24 cellular contexts compared by ENCODE assay signal in genomic region chr1:151985768-151986167, GRCh38. TPM values are rescaled to one million over a fixed set of nuclear protein-coding genes. Genes with fewer than 3 reads are reported as not detected.
A peak's percentile ranks its signal among the peaks of the same experiment; 100 is the strongest.
DNase-seq lines count a peak whose midpoint lies in the region; ATAC-seq, FAIRE-seq and TF ChIP-seq lines count a peak whose summit lies in the region.
"Had no signal": no experiment of that assay in that cellular context is flagged by ENCODE, and none has a peak within 500 bp of the region (broad histone marks: within the 10 kb centered on the region; RNA-seq: fewer than 3 reads in every experiment).

No MANE protein-coding gene starts in this region.

- BruUV-seq in GM12878 (replicated peaks; lab: Mats Ljungman, UMichigan) = no TSS peak

- CTCF ChIA-PET in GM12878 (lab: Yijun Ruan, JAX) = interaction anchor here (0.7 to 6.2 kb wide), 5 partner anchors 10 to 53 kb away, joined by 3 to 49 read pairs (median 6); no protein-coding TSS in a partner anchor

- RAD21 ChIA-PET in GM12878 (lab: Charles Lee; ENCODE audit: unreplicated experiment) = no interaction called here

- no peaks in the 10 kb centered on the region for H3K9me3 Mint-ChIP-seq in activated naive CD4-positive, alpha-beta T cell treated with anti-CD3 and anti-CD28 coated beads, Interleukin-2, amount 50 U/mL, for 24 hours
- H3K9me3 Mint-ChIP-seq: brain; GM23338; HFFc6; immature natural killer cell; memory B cell; stimulated activated naive B cell treated with anti-CD40 and anti-IgM and Interleukin-4, amounts not matched to agents 10 μg/mL and 1 μg/mL and 100 μg/mL, for 72 hours had no signal

- no peak overlapping the region for H3K4me2 ChIP-seq in GM12878 (ENCODE audit: control insufficient read depth, insufficient read depth)
- H3K4me2 ChIP-seq: GM23338 had no signal

- TF ChIP-seq CTCF in GM12878 (IDR thresholded peaks at IDR 0.05 in 2 of 3, conservative IDR thresholded peaks at IDR 0.05 in 1 of 3; ENCODE audit: control insufficient read depth in 2 of 3, extremely low read depth in 1 of 3, insufficient read depth in 1 of 3, low read depth in 3 of 3, low read length in 3 of 3) (no peak), stomach (IDR thresholded peaks at IDR 0.05) (no peak)

- TF ChIP-seq EP300 in GM12878 (IDR thresholded peaks at IDR 0.05; ENCODE audit: borderline replicate concordance in 1 of 2, control insufficient read depth in 1 of 2, low read depth in 2 of 2, low read length in 2 of 2) = no peak
- no peak for TF ChIP-seq EP300 in stomach (IDR thresholded peaks at IDR 0.05)

- no peak overlapping the region for H3K4me3 ChIP-seq in SJSA1
- no peak overlapping the region for H3K4me3 ChIP-seq in GM12878
- no peak overlapping the region for H3K4me3 ChIP-seq in stomach
- H3K4me3 ChIP-seq: adrenal gland, GM23338, prostate gland had no signal

- H3K27ac Mint-ChIP-seq in activated naive CD4-positive, alpha-beta T cell treated with anti-CD3 and anti-CD28 coated beads, Interleukin-2, amount 50 U/mL, for 24 hours = peak overlapping the region; percentile 68
- H3K27ac Mint-ChIP-seq: brain; GM23338; HFFc6; memory B cell; stimulated activated naive B cell treated with anti-CD40 and anti-IgM and Interleukin-4, amounts not matched to agents 10 μg/mL and 1 μg/mL and 100 μg/mL, for 72 hours had no signal

- peaks cover 52% of the 10 kb centered on the region for H3K4me1 Mint-ChIP-seq in activated naive CD4-positive, alpha-beta T cell treated with anti-CD3 and anti-CD28 coated beads, Interleukin-2, amount 50 U/mL, for 24 hours

- ATAC-seq in GM12878 = no peak
- no peak for ATAC-seq in HG03045 (IDR thresholded peaks at IDR 0.05; ENCODE audit: unreplicated experiment)
- ATAC-seq in left colon = no peak
- ATAC-seq: GM23338; sciatic nerve; SK-N-SH treated with all-trans-retinoic acid at 6 μM for 48 hours; stimulated activated naive B cell treated with anti-CD40 and anti-IgM and Interleukin-4, amounts not matched to agents 10 μg/mL and 1 μg/mL and 100 μg/mL, for 72 hours; T-helper 17 cell had no signal

- DNase-seq in activated naive CD4-positive, alpha-beta T cell treated with Interleukin-2 at 50 U/mL for 16 hours = no peak
- DNase-seq in SJSA1 (ENCODE audit: low read depth in 1 of 2, low spot score in 2 of 2) = no peak
- DNase-seq in GM12878 (ENCODE audit: low read depth, low spot score) = no peak
- DNase-seq in left colon = no peak
- DNase-seq in stomach = no peak
- DNase-seq: activated effector memory CD4-positive, alpha-beta T cell treated with Interleukin-2 at 50 U/mL for 16 hours; adrenal gland; C1 segment of cervical spinal cord; cerebellar nuclear complex; HFFc6; hypothalamus; immature natural killer cell; NCI-H510A; stimulated activated CD4-positive, alpha-beta T cell treated with anti-CD3 and anti-CD28 coated beads, Interleukin-4, amount 100 ng/mL, for 4 hours; stimulated activated naive B cell treated with anti-CD40 and anti-IgM and Interleukin-4, amounts not matched to agents 10 μg/mL and 1 μg/mL and 100 μg/mL, for 72 hours; T-helper 17 cell had no signal

- peaks cover 71% of the 10 kb centered on the region for H3K36me3 ChIP-seq in SJSA1
- H3K36me3 ChIP-seq in GM12878 (ENCODE audit: control insufficient read depth in 2 of 2, insufficient read depth in 2 of 2, low read length in 1 of 2) = no peaks in the 10 kb centered on the region
- peaks cover 22 to 60% (median 53%) of the 10 kb centered on the region in 4 donors for H3K36me3 ChIP-seq in stomach
- H3K36me3 ChIP-seq: prostate gland had no signal

- H3K4me3 Mint-ChIP-seq in activated naive CD4-positive, alpha-beta T cell treated with anti-CD3 and anti-CD28 coated beads, Interleukin-2, amount 50 U/mL, for 24 hours = no peak overlapping the region
- H3K4me3 Mint-ChIP-seq: brain; GM23338; immature natural killer cell; memory B cell; stimulated activated naive B cell treated with anti-CD40 and anti-IgM and Interleukin-4, amounts not matched to agents 10 μg/mL and 1 μg/mL and 100 μg/mL, for 72 hours; T-helper 17 cell had no signal

- WGBS in GM12878 (ENCODE audit: insufficient coverage, insufficient replicate concordance, low lambda C conversion rate, missing lambda C conversion rate) = 0% methylated on average over 1 of the region's 1 CpG
- WGBS in stomach, 5 donors = 78 to 100% (median 88%) methylated on average over 1 of the region's 1 CpG

- intact Hi-C loops in GM12878 (cut with micrococcal nuclease; ENCODE audit: unreplicated experiment) = no loop called here
- intact Hi-C loops in left colon (cut with DNase I, micrococcal nuclease) = no loop called here
- intact Hi-C loops in stomach (cut with DNase I; ENCODE audit: low total_unique reads) = no loop called here

- no peaks in the 10 kb centered on the region for H3K27me3 Mint-ChIP-seq in activated naive CD4-positive, alpha-beta T cell treated with anti-CD3 and anti-CD28 coated beads, Interleukin-2, amount 50 U/mL, for 24 hours
- H3K27me3 Mint-ChIP-seq: memory B cell; stimulated activated naive B cell treated with anti-CD40 and anti-IgM and Interleukin-4, amounts not matched to agents 10 μg/mL and 1 μg/mL and 100 μg/mL, for 72 hours; T-helper 17 cell had no signal

- H3K36me3 Mint-ChIP-seq in activated naive CD4-positive, alpha-beta T cell treated with anti-CD3 and anti-CD28 coated beads, Interleukin-2, amount 50 U/mL, for 24 hours = peaks cover 14% of the 10 kb centered on the region
- H3K36me3 Mint-ChIP-seq: brain had no signal

- H4K20me1 ChIP-seq in GM12878 (ENCODE audit: control insufficient read depth, insufficient read depth) = no peaks in the 10 kb centered on the region

- FAIRE-seq in GM12878 (lab: Jason Lieb, UNC) = no peak

- SMC1A ChIA-PET in GM12878 (lab: Charles Lee; ENCODE audit: uncharacterized antibody, unreplicated experiment) = interaction anchor here (0.9 to 1.5 kb wide), 4 partner anchors 9 to 50 kb away, joined by 4 to 7 read pairs (median 5); no protein-coding TSS in a partner anchor

- H3K9me3 ChIP-seq in SJSA1 (replicated peaks) = no peaks in the 10 kb centered on the region
- no peaks in the 10 kb centered on the region for H3K9me3 ChIP-seq in GM12878 (replicated peaks; ENCODE audit: control insufficient read depth, insufficient read depth, low read length)
- H3K9me3 ChIP-seq in stomach = no peaks in the 10 kb centered on the region
- H3K9me3 ChIP-seq: adrenal gland, prostate gland had no signal

- H3K4me1 ChIP-seq in SJSA1 (replicated peaks) = peaks cover 65% of the 10 kb centered on the region
- peaks cover 15% of the 10 kb centered on the region; the same call in 1 of the 2 replicates for H3K4me1 ChIP-seq in GM12878 (ENCODE audit: control insufficient read depth, insufficient read depth, low read length)
- peaks cover 29 to 79% (median 46%) of the 10 kb centered on the region in 4 donors for H3K4me1 ChIP-seq in stomach

- TF ChIP-seq RAD21 in GM12878 (IDR thresholded peaks at IDR 0.05; ENCODE audit: insufficient read depth, low read depth, low read length) = no peak

- H3K9ac ChIP-seq in GM12878 (ENCODE audit: control insufficient read depth, insufficient read depth, low read length) = no peak overlapping the region

- POLR2A ChIA-PET in GM12878 (lab: Charles Lee) = no interaction called here

- no peak overlapping the region for H2AFZ ChIP-seq in GM12878 (ENCODE audit: control insufficient read depth, low read depth, low read length)
- H2AFZ ChIP-seq: GM23338 had no signal

- H3K27me3 ChIP-seq in SJSA1 (replicated peaks) (no peaks in the 10 kb centered on the region), GM12878 (replicated peaks in 1 of 2; ENCODE audit: control insufficient read depth in 2 of 2, insufficient read depth in 2 of 2, low read length in 1 of 2) (peaks cover 3 to 7% of the 10 kb centered on the region in 2 experiments; a peak in 3 of 4 replicates), stomach (no peaks in the 10 kb centered on the region)
- H3K27me3 ChIP-seq: adrenal gland had no signal

- no peaks in the 10 kb centered on the region for H3K79me2 ChIP-seq in GM12878 (ENCODE audit: control insufficient read depth, insufficient read depth, low read length)

- in situ Hi-C loops in GM12878 (cut with MboI) = no loop called here

- H3K27ac ChIP-seq in SJSA1 (peak overlapping the region; percentile 97), GM12878 (ENCODE audit: control insufficient read depth, insufficient read depth) (no peak overlapping the region), stomach (no peak overlapping the region)
- H3K27ac ChIP-seq: adrenal gland, prostate gland had no signal

- TF ChIP-seq POLR2A in GM12878 (IDR thresholded peaks at IDR 0.05; ENCODE audit: low read depth, low read length) = no peak
- TF ChIP-seq POLR2A in stomach (IDR thresholded peaks at IDR 0.05) = no peak

RNA-seq across cellular contexts. Expression of gene S100A10, which starts 7.9 kb away (rescaled TPM):
- 90.2 and 151 TPM in 2 replicates for total RNA-seq in SJSA1 (2014; rRNA removed; shearing (Covaris generic))
- total RNA-seq in GM12878 (2013; cell fraction: nucleolus; rRNA removed) = not detected in 2 replicates
- total RNA-seq in GM12878 (2014; rRNA removed) (0.56 TPM in 1 of 2 replicates, not detected in the other), GM12878 (2014; rRNA removed; fragmentation: Illumina TruSeq; extraction: Trizol) (not detected in 2 replicates), GM12878 (2021) (1.6 and 2.8 TPM in 2 replicates), left colon (1,000 to 10,000 TPM; 1,029 to 1,322 TPM), stomach (100 to 1,000 TPM in 2 of 5 donors, 10 to 100 TPM in 2, 1 to 10 TPM in 1; 6.4 to 308 (median 53.9) TPM)
- 6.1 TPM for polyA plus RNA-seq in GM12878 (2011; ENCODE audit: low read depth)
- polyA plus RNA-seq in GM12878 (2011; rRNA removed) (0.16 and 0.20 TPM in 2 replicates), GM12878 (2014; fragmentation: Illumina TruSeq; extraction: Trizol) (not detected in 2 replicates), GM12878 (2014; fragmentation: Nextera tagmentation; extraction: Ambion mirVana) (under 1 TPM; 0.18 to 0.50 TPM), GM12878 (2014; rRNA removed) (0.65 TPM in 1 of 2 replicates, not detected in the other), GM12878 (2016; fragmentation: Nextera tagmentation; extraction: Ambion mirVana) (1 to 10 TPM; 1.6 to 2.1 TPM), stomach (100 to 1,000 TPM; 220 to 830 (median 399) TPM)
- polyA plus RNA-seq in GM12878 (2011; cell fraction: cytosol; rRNA removed) = 0.12 and 0.28 TPM in 2 replicates
- polyA plus RNA-seq in GM12878 (2011; cell fraction: nucleus; rRNA removed) = not detected in 2 replicates
- 3.3 and 3.5 TPM in 2 replicates for polyA plus RNA-seq in GM12878 (2012)
- not detected in 2 replicates for polyA minus RNA-seq in GM12878 (2011; rRNA and poly(A)+ RNA removed)
- 3.8 and 4.9 TPM in 2 replicates for polyA minus RNA-seq in GM12878 (2011; cell fraction: cytosol; rRNA and poly(A)+ RNA removed)
- polyA minus RNA-seq in GM12878 (2011; cell fraction: nucleus; rRNA and poly(A)+ RNA removed) = 0.24 and 0.96 TPM in 2 replicates

RNA-seq across cellular contexts. Expression of gene S100A11, which starts 51.0 kb away (rescaled TPM):
- total RNA-seq in SJSA1 (2014; rRNA removed; shearing (Covaris generic)) = 228 and 284 TPM in 2 replicates
- total RNA-seq in GM12878 (2013; cell fraction: nucleolus; rRNA removed) = not detected in 2 replicates
- total RNA-seq in GM12878 (2014; rRNA removed) = 31.6 and 33.6 TPM in 2 replicates
- 23.7 and 30.0 TPM in 2 replicates for total RNA-seq in GM12878 (2014; rRNA removed; fragmentation: Illumina TruSeq; extraction: Trizol)
- 27.9 and 29.1 TPM in 2 replicates for total RNA-seq in GM12878 (2021)
- polyA plus RNA-seq in GM12878 (2011; ENCODE audit: low read depth) = 33.7 TPM
- 8.3 and 9.0 TPM in 2 replicates for polyA plus RNA-seq in GM12878 (2011; rRNA removed)
- 13.7 and 14.2 TPM in 2 replicates for polyA plus RNA-seq in GM12878 (2011; cell fraction: cytosol; rRNA removed)
- 2.3 and 2.9 TPM in 2 replicates for polyA plus RNA-seq in GM12878 (2011; cell fraction: nucleus; rRNA removed)
- polyA plus RNA-seq in GM12878 (2012) = 17.6 and 26.8 TPM in 2 replicates
- 58.6 and 76.9 TPM in 2 replicates for polyA plus RNA-seq in GM12878 (2014; fragmentation: Illumina TruSeq; extraction: Trizol)
- polyA plus RNA-seq in GM12878 (2014; fragmentation: Nextera tagmentation; extraction: Ambion mirVana) = 100 to 1,000 TPM in 1 of 2 experiments, 10 to 100 TPM in 1; 98.4 to 134 TPM
- 49.1 and 49.6 TPM in 2 replicates for polyA plus RNA-seq in GM12878 (2014; rRNA removed)
- polyA plus RNA-seq in GM12878 (2016; fragmentation: Nextera tagmentation; extraction: Ambion mirVana) = 10 to 100 TPM; 76.2 to 85.8 TPM
- 3.6 and 7.2 TPM in 2 replicates for polyA minus RNA-seq in GM12878 (2011; rRNA and poly(A)+ RNA removed)
- 11.3 and 12.4 TPM in 2 replicates for polyA minus RNA-seq in GM12878 (2011; cell fraction: cytosol; rRNA and poly(A)+ RNA removed)
- polyA minus RNA-seq in GM12878 (2011; cell fraction: nucleus; rRNA and poly(A)+ RNA removed) = 1.9 and 3.3 TPM in 2 replicates
- total RNA-seq in left colon = 100 to 1,000 TPM; 115 to 178 TPM
- 100 to 1,000 TPM in 1 of 5 donors, 10 to 100 TPM in 3, 1 to 10 TPM in 1; 9.8 to 450 (median 26.1) TPM for total RNA-seq in stomach
- polyA plus RNA-seq in stomach = 1,000 to 10,000 TPM; 1,189 to 3,881 (median 1,794) TPM
